In the genomic region with DNA sequence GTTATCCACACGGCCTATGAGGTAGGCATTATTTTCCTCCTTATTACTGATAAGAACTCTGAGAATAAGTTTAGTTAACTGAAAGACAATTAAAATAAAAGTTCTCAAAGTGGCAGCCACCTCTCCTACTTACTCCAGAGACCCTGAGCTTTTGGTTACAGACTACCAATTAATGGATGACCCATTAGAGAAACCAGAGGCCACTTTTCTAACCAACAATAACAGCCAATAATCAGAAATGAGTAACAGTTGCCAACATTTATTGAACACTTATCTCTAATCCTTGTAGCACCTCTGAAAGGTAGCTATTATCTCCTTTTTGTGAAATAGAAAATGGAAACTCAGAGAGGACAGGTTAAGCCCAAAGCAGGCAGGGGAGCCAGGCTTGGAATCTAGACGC, we compare ENCODE assay signal across 25 cellular contexts. TPM values are rescaled to one million over a fixed set of nuclear protein-coding genes. Genes with fewer than 3 reads are reported as not detected.
"Had no signal": no experiment of that assay in that cellular context is flagged by ENCODE, and none has a peak within 500 bp of the region (broad histone marks: within the 10 kb centered on the region; RNA-seq: fewer than 3 reads in every experiment).

No MANE protein-coding gene starts in this region.

- H3K27ac ChIP-seq: foreskin keratinocyte, neural progenitor cell, ovary, right atrium auricular region, sigmoid colon, stomach, thoracic aorta had no signal

- H3K4me1 Mint-ChIP-seq: immature natural killer cell, neural progenitor cell had no signal

- ATAC-seq: foreskin keratinocyte; left colon; left ventricle myocardium superior; natural killer cell treated with Interleukin-12 subunit alpha and Interleukin-12 subunit beta and Interleukin-15 and Interleukin-18, amount 100 ng/mL, for 72 hours had no signal

- H3K4me3 ChIP-seq: lung, neural progenitor cell, ovary, right atrium auricular region, sigmoid colon, skin epidermis, stomach, thoracic aorta had no signal

- DNase-seq: dermis blood vessel endothelial cell; erythroblast; foreskin keratinocyte; immature natural killer cell; left colon; left ventricle myocardium superior; mesenchymal stem cell; midbrain; nucleus accumbens; ovary; sigmoid colon; stimulated activated CD4-positive, alpha-beta T cell treated with anti-CD3 and anti-CD28 coated beads, Interleukin-2, amount 100 ng/mL, for 24 hours; stimulated activated CD4-positive, alpha-beta T cell treated with anti-CD3 and anti-CD28 coated beads, Interleukin-4, amount 100 ng/mL, for 4 hours; stimulated activated naive CD4-positive, alpha-beta T cell; stomach; substantia nigra; trophoblast cell had no signal

- H3K9me3 Mint-ChIP-seq: immature natural killer cell; natural killer cell treated with Interleukin-12 subunit alpha and Interleukin-12 subunit beta and Interleukin-15 and Interleukin-18, amount 100 ng/mL, for 72 hours; neural progenitor cell had no signal

- H3K36me3 Mint-ChIP-seq: immature natural killer cell; natural killer cell treated with Interleukin-12 subunit alpha and Interleukin-12 subunit beta and Interleukin-15 and Interleukin-18, amount 100 ng/mL, for 72 hours had no signal

- H3K27ac Mint-ChIP-seq: immature natural killer cell; natural killer cell treated with Interleukin-12 subunit alpha and Interleukin-12 subunit beta and Interleukin-15 and Interleukin-18, amount 100 ng/mL, for 72 hours; neural progenitor cell had no signal

- H3K4me3 Mint-ChIP-seq: immature natural killer cell; natural killer cell treated with Interleukin-12 subunit alpha and Interleukin-12 subunit beta and Interleukin-15 and Interleukin-18, amount 100 ng/mL, for 72 hours; neural progenitor cell had no signal

- H3K4me1 ChIP-seq: foreskin keratinocyte, neural progenitor cell, right atrium auricular region had no signal

- FAIRE-seq: endothelial cell of umbilical vein, keratinocyte had no signal

- H3K9me3 ChIP-seq: ovary, right atrium auricular region, sigmoid colon, stomach, thoracic aorta had no signal

- H3K36me3 ChIP-seq: neural progenitor cell, ovary had no signal

- H3K27me3 ChIP-seq: foreskin keratinocyte, neural progenitor cell, ovary, right atrium auricular region, sigmoid colon, stomach had no signal

RNA-seq across cellular contexts. Expression of a gene that starts 50.1 kb away (rescaled TPM):
- polyA plus RNA-seq: endothelial cell of umbilical vein, foreskin keratinocyte, keratinocyte had no signal
